In the genomic region with DNA sequence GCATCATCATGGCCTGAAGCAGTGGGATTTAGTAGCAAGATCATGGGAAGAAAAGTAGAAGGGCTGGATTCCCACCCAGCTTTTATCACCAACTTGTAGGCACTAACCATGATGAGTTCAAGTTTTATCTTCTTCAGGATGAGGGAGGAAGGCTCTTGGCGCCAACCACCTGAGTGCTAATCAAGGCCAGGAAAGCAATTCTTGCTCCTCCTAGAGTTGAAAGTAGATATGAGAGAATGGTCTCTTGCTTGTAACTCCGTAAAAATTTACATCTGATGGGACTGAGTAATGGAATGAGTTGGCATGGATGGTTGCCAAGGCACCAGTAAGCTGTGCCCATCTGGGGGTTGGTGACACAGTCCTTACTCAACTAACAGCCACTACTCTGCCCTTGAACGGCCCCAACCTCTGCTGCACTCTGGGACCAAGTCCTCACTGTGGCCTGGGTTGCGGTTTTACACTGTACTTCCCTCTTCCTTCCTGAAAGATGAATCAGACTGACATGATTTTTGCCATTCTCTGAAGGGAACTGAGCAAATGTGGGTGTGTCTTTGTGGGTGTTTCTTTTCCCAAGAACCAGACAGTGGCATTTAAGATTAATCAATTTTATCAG, we compare ENCODE assay signal across 8 cellular contexts. TPM values are rescaled to one million over a fixed set of nuclear protein-coding genes. Genes with fewer than 3 reads are reported as not detected.
DNase-seq lines count a peak whose midpoint lies in the region; ATAC-seq and TF ChIP-seq lines count a peak whose summit lies in the region.

No MANE protein-coding gene starts in this region.

- no peak overlapping the region for H3K27ac ChIP-seq in lung (ENCODE audit: low read depth in 1 of 2, low read length in 1 of 2)

- H3K4me1 ChIP-seq in lung (ENCODE audit: control insufficient read depth in 2 of 2, insufficient read depth in 2 of 2, low read length in 2 of 2): no peaks in the 10 kb centered on the region

- ATAC-seq in lung (ENCODE audit: insufficient read depth, low FRiP score): peak; percentile 82
- ATAC-seq in GM21529 (IDR thresholded peaks at IDR 0.05; ENCODE audit: unreplicated experiment): no peak
- no peak for ATAC-seq in HG03045 (IDR thresholded peaks at IDR 0.05; ENCODE audit: unreplicated experiment)

- peak; percentile 56 to 70 for DNase-seq in AML-193 (lab: John Stamatoyannopoulos, UW)
- peak; percentile 90 for DNase-seq in NOMO-1 treated with DMSO at 0.1 percent for 48 hours (lab: John Stamatoyannopoulos, UW; ENCODE audit: unreplicated experiment)
- DNase-seq in activated naive CD4-positive, alpha-beta T cell treated with anti-CD3 and anti-CD28 coated beads for 36 hours: peak; percentile 64
- peak; percentile 39 for DNase-seq in lung (ENCODE audit: low spot score)
- no peak for DNase-seq in SHP77 (lab: John Stamatoyannopoulos, UW)

- no peaks in the 10 kb centered on the region for H3K36me3 ChIP-seq in lung (ENCODE audit: control insufficient read depth in 2 of 2, insufficient read depth in 2 of 2, low read length in 2 of 2)

- peaks cover 6% of the 10 kb centered on the region for H3K4me1 Mint-ChIP-seq in activated naive CD4-positive, alpha-beta T cell treated with anti-CD3 and anti-CD28 coated beads for 36 hours (ENCODE audit: low read depth)
- H3K4me1 Mint-ChIP-seq in stimulated activated naive CD8-positive, alpha-beta T cell treated with anti-CD3 and anti-CD28 coated beads, Interleukin-15, Interleukin-2, amounts not matched to agents 100 ng/mL and 50 ng/mL, for 24 hours (ENCODE audit: low read depth): peaks cover 27% of the 10 kb centered on the region

- WGBS in lung, 2 donors: 36 to 51% methylated on average over 4 of the region's 4 CpGs

- H3K4me3 Mint-ChIP-seq in activated naive CD4-positive, alpha-beta T cell treated with anti-CD3 and anti-CD28 coated beads for 36 hours: no peak overlapping the region
- H3K4me3 Mint-ChIP-seq in stimulated activated naive CD8-positive, alpha-beta T cell treated with anti-CD3 and anti-CD28 coated beads, Interleukin-15, Interleukin-2, amounts not matched to agents 100 ng/mL and 50 ng/mL, for 24 hours: peak overlapping the region; percentile 25

- H3K4me3 ChIP-seq in lung: no peak overlapping the region

- CTCF ChIA-PET in activated naive CD4-positive, alpha-beta T cell treated with anti-CD3 and anti-CD28 coated beads for 36 hours (lab: Charles Lee): no interaction called here

- intact Hi-C loops in activated naive CD4-positive, alpha-beta T cell treated with anti-CD3 and anti-CD28 coated beads for 36 hours (cut with micrococcal nuclease): no loop called here

- H3K36me3 Mint-ChIP-seq in activated naive CD4-positive, alpha-beta T cell treated with anti-CD3 and anti-CD28 coated beads for 36 hours (ENCODE audit: low read depth): no peaks in the 10 kb centered on the region
- no peaks in the 10 kb centered on the region for H3K36me3 Mint-ChIP-seq in stimulated activated naive CD8-positive, alpha-beta T cell treated with anti-CD3 and anti-CD28 coated beads, Interleukin-15, Interleukin-2, amounts not matched to agents 100 ng/mL and 50 ng/mL, for 24 hours (ENCODE audit: low read depth)

- no peaks in the 10 kb centered on the region for H3K27me3 Mint-ChIP-seq in activated naive CD4-positive, alpha-beta T cell treated with anti-CD3 and anti-CD28 coated beads for 36 hours (ENCODE audit: low read depth)
- H3K27me3 Mint-ChIP-seq in stimulated activated naive CD8-positive, alpha-beta T cell treated with anti-CD3 and anti-CD28 coated beads, Interleukin-15, Interleukin-2, amounts not matched to agents 100 ng/mL and 50 ng/mL, for 24 hours: peaks cover 4% of the 10 kb centered on the region

- peaks cover 0 to 2% of the 10 kb centered on the region in 2 donors for H3K9me3 ChIP-seq in lung (ENCODE audit: control insufficient read depth in 2 of 2, insufficient read depth in 1 of 2, low read length in 1 of 2)

- H3K27ac Mint-ChIP-seq in activated naive CD4-positive, alpha-beta T cell treated with anti-CD3 and anti-CD28 coated beads for 36 hours: no peak overlapping the region
- H3K27ac Mint-ChIP-seq in stimulated activated naive CD8-positive, alpha-beta T cell treated with anti-CD3 and anti-CD28 coated beads, Interleukin-15, Interleukin-2, amounts not matched to agents 100 ng/mL and 50 ng/mL, for 24 hours: peak overlapping the region; percentile 45

- H3K27me3 ChIP-seq in lung (ENCODE audit: control insufficient read depth, insufficient read depth): no peaks in the 10 kb centered on the region

- H3K9me3 Mint-ChIP-seq in activated naive CD4-positive, alpha-beta T cell treated with anti-CD3 and anti-CD28 coated beads for 36 hours: no peaks in the 10 kb centered on the region
- no peaks in the 10 kb centered on the region for H3K9me3 Mint-ChIP-seq in stimulated activated naive CD8-positive, alpha-beta T cell treated with anti-CD3 and anti-CD28 coated beads, Interleukin-15, Interleukin-2, amounts not matched to agents 100 ng/mL and 50 ng/mL, for 24 hours

- no peak for TF ChIP-seq CTCF in lung (IDR thresholded peaks at IDR 0.05; ENCODE audit: control extremely low read depth, extremely low read depth)

RNA-seq across cellular contexts. Expression of a gene that starts 39.4 kb away (rescaled TPM):
- total RNA-seq in activated naive CD4-positive, alpha-beta T cell treated with anti-CD3 and anti-CD28 coated beads for 36 hours: not detected
- 1 to 10 TPM in 1 of 2 donors, not detected in 1; 1.3 TPM for total RNA-seq in lung
- polyA plus RNA-seq in lung: 1 to 10 TPM in 1 of 2 donors, not detected in 1; 3.7 TPM

Comparison
In these comparisons a context has a peak if more than half of its experiments do, and no peak if none do; other contexts are left out.
1. DNase-seq: peak in AML-193 (2 of 2), NOMO-1 treated with DMSO at 0.1 percent for 48 hours (single experiment), activated naive CD4-positive, alpha-beta T cell treated with anti-CD3 and anti-CD28 coated beads for 36 hours (single experiment) and lung (single experiment); none in SHP77 (0 of 2).